In the genomic region with DNA sequence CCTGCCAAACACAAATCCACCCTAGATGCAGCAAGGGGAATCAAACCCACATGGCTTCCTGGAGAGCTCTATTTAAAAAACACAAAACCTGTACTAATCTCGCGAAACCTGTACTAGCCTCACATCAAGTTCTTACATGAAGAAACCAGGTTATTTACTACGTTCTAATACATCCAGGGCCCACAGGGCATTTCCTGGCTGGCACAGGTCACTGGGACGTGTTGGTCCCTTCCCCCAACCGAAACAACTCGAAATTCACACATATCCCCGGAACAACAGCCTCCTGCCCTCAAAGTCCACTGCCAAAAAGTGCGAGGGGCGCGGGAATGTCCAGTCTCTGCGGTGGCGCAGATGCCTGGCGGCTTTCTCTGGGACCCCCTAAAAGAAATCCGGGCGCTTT, we compare ENCODE assay signal across 8 cellular contexts. TPM values are rescaled to one million over a fixed set of nuclear protein-coding genes. Genes with fewer than 3 reads are reported as not detected.
DNase-seq lines count a peak whose midpoint lies in the region; ATAC-seq and TF ChIP-seq lines count a peak whose summit lies in the region.

No MANE protein-coding gene starts in this region.

- peaks cover 42% of the 10 kb centered on the region for H3K27me3 Mint-ChIP-seq in activated naive CD4-positive, alpha-beta T cell treated with anti-CD3 and anti-CD28 coated beads, Interleukin-2, amount 50 U/mL, for 24 hours
- H3K27me3 Mint-ChIP-seq in brain (peaks cover 81% of the 10 kb centered on the region), type B pancreatic cell (peaks cover 60% of the 10 kb centered on the region)

- no peak for DNase-seq in activated naive CD4-positive, alpha-beta T cell treated with Interleukin-2 at 50 U/mL for 16 hours
- no peak for DNase-seq in lung (ENCODE audit: low spot score)
- DNase-seq in type B pancreatic cell (ENCODE audit: extremely low spot score, unreplicated experiment) = no peak
- DNase-seq in HuH-7.5 (ENCODE audit: low spot score) = no peak

- H3K9me3 ChIP-seq in lung (ENCODE audit: control insufficient read depth in 2 of 2, insufficient read depth in 1 of 2, low read length in 1 of 2) = peaks cover 0 to 7% of the 10 kb centered on the region in 2 donors

- H3K27ac ChIP-seq in lung (ENCODE audit: low read depth in 1 of 2, low read length in 1 of 2) = no peak overlapping the region

- no peaks in the 10 kb centered on the region for H3K36me3 ChIP-seq in lung (ENCODE audit: control insufficient read depth in 2 of 2, insufficient read depth in 2 of 2, low read length in 2 of 2)

- ATAC-seq in lung (ENCODE audit: insufficient read depth, low FRiP score) (no peak), HG03442 (IDR thresholded peaks at IDR 0.05; ENCODE audit: unreplicated experiment) (no peak), GM21786 (IDR thresholded peaks at IDR 0.05; ENCODE audit: unreplicated experiment) (no peak)

- no peak for TF ChIP-seq CTCF in brain (conservative IDR thresholded peaks at IDR 0.05)
- TF ChIP-seq CTCF in lung (IDR thresholded peaks at IDR 0.05; ENCODE audit: control extremely low read depth, extremely low read depth) = no peak
- no peak for TF ChIP-seq CTCF in type B pancreatic cell (conservative IDR thresholded peaks at IDR 0.05)

- no peaks in the 10 kb centered on the region for H3K27me3 ChIP-seq in lung (ENCODE audit: control insufficient read depth, insufficient read depth)

- H3K27ac Mint-ChIP-seq in activated naive CD4-positive, alpha-beta T cell treated with anti-CD3 and anti-CD28 coated beads, Interleukin-2, amount 50 U/mL, for 24 hours = no peak overlapping the region
- H3K27ac Mint-ChIP-seq in brain (peak overlapping the region in 1 of 5 experiments; percentile 68), type B pancreatic cell (peak overlapping the region; percentile 82)

- peak overlapping the region; percentile 47 for H3K4me3 Mint-ChIP-seq in activated naive CD4-positive, alpha-beta T cell treated with anti-CD3 and anti-CD28 coated beads, Interleukin-2, amount 50 U/mL, for 24 hours
- H3K4me3 Mint-ChIP-seq in brain (peak overlapping the region; percentile 66 to 85 (median 82)), type B pancreatic cell (peak overlapping the region; percentile 96)

- H3K9me3 Mint-ChIP-seq in activated naive CD4-positive, alpha-beta T cell treated with anti-CD3 and anti-CD28 coated beads, Interleukin-2, amount 50 U/mL, for 24 hours = no peaks in the 10 kb centered on the region
- H3K9me3 Mint-ChIP-seq in brain (peaks cover 4 to 18% (median 9%) of the 10 kb centered on the region in 5 experiments), type B pancreatic cell (no peaks in the 10 kb centered on the region)

- peak overlapping the region; percentile 51 for H3K4me3 ChIP-seq in lung

- H3K36me3 Mint-ChIP-seq in activated naive CD4-positive, alpha-beta T cell treated with anti-CD3 and anti-CD28 coated beads, Interleukin-2, amount 50 U/mL, for 24 hours = peaks cover 7% of the 10 kb centered on the region
- H3K36me3 Mint-ChIP-seq in brain (no peaks in the 10 kb centered on the region), type B pancreatic cell (peaks cover 3% of the 10 kb centered on the region)

- WGBS in lung, 2 donors = 9 to 11% methylated on average over 15 of the region's 15 CpGs

- H3K4me1 ChIP-seq in lung (ENCODE audit: control insufficient read depth in 2 of 2, insufficient read depth in 2 of 2, low read length in 2 of 2) = peaks cover 0 to 6% of the 10 kb centered on the region in 2 donors

- peaks cover 10% of the 10 kb centered on the region for H3K4me1 Mint-ChIP-seq in activated naive CD4-positive, alpha-beta T cell treated with anti-CD3 and anti-CD28 coated beads, Interleukin-2, amount 50 U/mL, for 24 hours
- H3K4me1 Mint-ChIP-seq in brain (peaks cover 17% of the 10 kb centered on the region), type B pancreatic cell (ENCODE audit: unreplicated experiment) (peaks cover 12% of the 10 kb centered on the region)

RNA-seq across cellular contexts. Expression of a gene that starts 1.0 kb away (rescaled TPM):
- polyA plus RNA-seq in brain (ENCODE audit: insufficient read depth, low read depth, low replicate concordance) = 0.93 TPM
- 10 to 100 TPM in 1 of 2 donors, 1 to 10 TPM in 1; 1.6 to 20.7 TPM for total RNA-seq in lung
- polyA plus RNA-seq in lung = 1 to 10 TPM; 3.6 to 4.8 TPM
- total RNA-seq in type B pancreatic cell (ENCODE audit: low replicate concordance) = 26.3 and 82.5 TPM in 2 replicates
